ENCODE assay signal across 8 cellular contexts in genomic region chr1:224615861-224616760, GRCh38. TPM values are rescaled to one million over a fixed set of nuclear protein-coding genes. Genes with fewer than 3 reads are reported as not detected.
A peak's percentile ranks its signal among the peaks of the same experiment; 100 is the strongest.
DNase-seq lines count a peak whose midpoint lies in the region; ATAC-seq and TF ChIP-seq lines count a peak whose summit lies in the region.

Gene CNIH3, plus strand, starts transcription at chr1:224616317. Its CDS starts 858 bp downstream, at chr1:224617175.

- intact Hi-C loops in heart left ventricle (cut with DNase I), result no loop called here
- intact Hi-C loops in Right ventricle myocardium superior (cut with DNase I), result no loop called here
- intact Hi-C loops in head of caudate nucleus (cut with DNase I), result no loop called here
- intact Hi-C loops in sciatic nerve (cut with DNase I), result no loop called here

- TF ChIP-seq CTCF in heart left ventricle (IDR thresholded peaks at IDR 0.05), result no peak

- H3K4me3 ChIP-seq in heart left ventricle, result peak within 1 kb of the TSS; percentile 1 to 55 (median 44)

- no peak for TF ChIP-seq POLR2A in heart left ventricle (IDR thresholded peaks at IDR 0.05)

- peaks cover 27 to 68% (median 45%) of the 10 kb centered on the region in 9 donors for H3K27me3 ChIP-seq in heart left ventricle

- H3K36me3 ChIP-seq in heart left ventricle, result no peaks in the 10 kb centered on the region

- no peak within 1 kb of the TSS for H3K27ac ChIP-seq in heart left ventricle

- ATAC-seq in heart left ventricle (peak in 1 of 4 donors; percentile 41), Right ventricle myocardium superior (ENCODE audit: poor library complexity) (no peak), sciatic nerve (peak; percentile 67), GM21786 (IDR thresholded peaks at IDR 0.05; ENCODE audit: unreplicated experiment) (no peak), GM21515 (IDR thresholded peaks at IDR 0.05; ENCODE audit: unreplicated experiment) (no peak)

- 0 to 1% (median 1%) methylated on average over 55 to 91 of the region's 91 CpGs for WGBS in heart left ventricle, 4 donors

- DNase-seq in heart left ventricle (no peak), Right ventricle myocardium superior (no peak), NCI-H510A (lab: John Stamatoyannopoulos, UW) (peak; percentile 87), head of caudate nucleus (peak in 41 of 42 donors; percentile 11 to 72 (median 48)), sciatic nerve (ENCODE audit: low spot score) (no peak)
- DNase-seq in activated T-cell treated with anti-CD3 and anti-CD28 coated beads, Interleukin-2, amount 50 U/mL, for 48 hours, result peak; percentile 52

- peaks cover 0 to 20% (median 11%) of the 10 kb centered on the region in 12 donors for H3K4me1 ChIP-seq in heart left ventricle

- no peaks in the 10 kb centered on the region for H3K9me3 ChIP-seq in heart left ventricle

RNA-seq across cellular contexts. Expression of gene CNIH3, which starts in this region (rescaled TPM):
- total RNA-seq in heart left ventricle (1 to 10 TPM in 2 of 9 donors, under 1 TPM in 5, not detected in 2; 0.40 to 2.6 (median 0.75) TPM), Right ventricle myocardium superior (1.2 TPM), sciatic nerve (6.7 TPM)
- under 1 TPM; 0.34 to 0.50 TPM for polyA plus RNA-seq in heart left ventricle

Comparison
In these comparisons a context has a peak if more than half of its experiments do, and no peak if none do; other contexts are left out.
1. DNase-seq: peak in NCI-H510A (single experiment), activated T-cell treated with anti-CD3 and anti-CD28 coated beads, Interleukin-2, amount 50 U/mL, for 48 hours (2 of 2) and head of caudate nucleus (41 of 42); none in heart left ventricle (0 of 5), Right ventricle myocardium superior (single experiment) and sciatic nerve (single experiment).